19 cellular contexts compared by ENCODE assay signal in genomic region chr6:106247733-106248132, GRCh38.
DNase-seq lines count a peak whose midpoint lies in the region; ATAC-seq and TF ChIP-seq lines count a peak whose summit lies in the region.
"Had no signal": no experiment of that assay in that cellular context is flagged by ENCODE, and none has a peak within 500 bp of the region (broad histone marks: within the 10 kb centered on the region; RNA-seq: fewer than 3 reads in every experiment).

No MANE protein-coding gene starts in this region.

- peak overlapping the region; percentile 36 for H3K4me2 ChIP-seq in osteoblast (ENCODE audit: insufficient read depth, low read length)

- no peaks in the 10 kb centered on the region for H3K4me1 Mint-ChIP-seq in activated naive CD4-positive, alpha-beta T cell treated with anti-CD3 and anti-CD28 coated beads, Interleukin-2, amount 10 ng/mL, durations not matched to agents 7 days and 5 days

- CTCF ChIA-PET in activated naive CD4-positive, alpha-beta T cell treated with anti-CD3 and anti-CD28 coated beads, Interleukin-2, amount 10 ng/mL, durations not matched to agents 7 days and 5 days (lab: Charles Lee) = no interaction called here

- DNase-seq in activated naive CD4-positive, alpha-beta T cell treated with anti-CD3 and anti-CD28 coated beads, Interleukin-2, amount 50 U/mL, for 72 hours (ENCODE audit: low spot score in 2 of 2) = no peak
- no peak for DNase-seq in activated naive CD4-positive, alpha-beta T cell treated with anti-CD3 and anti-CD28 coated beads, Interleukin-2, amount 10 ng/mL, durations not matched to agents 7 days and 5 days
- no peak for DNase-seq in osteoblast (ENCODE audit: insufficient read length, low spot score, missing footprints)
- DNase-seq in dermis blood vessel endothelial cell = no peak
- DNase-seq in NCI-H526 (lab: John Stamatoyannopoulos, UW) = no peak
- DNase-seq: erythroblast; kidney; midbrain; NCI-H1048; NCI-H82; nucleus accumbens; RPMI8226; stimulated activated CD4-positive, alpha-beta T cell treated with anti-CD3 and anti-CD28 coated beads, Interleukin-4, amount 100 ng/mL, for 1 hour; trophoblast cell had no signal

- no peaks in the 10 kb centered on the region for H3K9me3 ChIP-seq in osteoblast (ENCODE audit: low read depth, low read length)

- no peaks in the 10 kb centered on the region for H3K9me3 Mint-ChIP-seq in activated naive CD4-positive, alpha-beta T cell treated with anti-CD3 and anti-CD28 coated beads, Interleukin-2, amount 50 U/mL, for 72 hours
- H3K9me3 Mint-ChIP-seq in activated naive CD4-positive, alpha-beta T cell treated with anti-CD3 and anti-CD28 coated beads, Interleukin-2, amount 10 ng/mL, durations not matched to agents 7 days and 5 days = no peaks in the 10 kb centered on the region

- H3K36me3 ChIP-seq in osteoblast (ENCODE audit: insufficient read depth, low read length) = no peaks in the 10 kb centered on the region

- no peaks in the 10 kb centered on the region for H3K27me3 ChIP-seq in osteoblast (ENCODE audit: insufficient read depth, low read length)

- H3K27ac ChIP-seq in osteoblast (ENCODE audit: low read depth, low read length) = peak overlapping the region; percentile 52
- H3K27ac ChIP-seq: coronary artery had no signal

- peaks cover 22% of the 10 kb centered on the region for H3K4me1 ChIP-seq in osteoblast (ENCODE audit: insufficient read depth, low read length)

- H3K36me3 Mint-ChIP-seq in activated naive CD4-positive, alpha-beta T cell treated with anti-CD3 and anti-CD28 coated beads, Interleukin-2, amount 50 U/mL, for 72 hours = peaks cover 5 to 34% of the 10 kb centered on the region in 2 donors
- peaks cover 32% of the 10 kb centered on the region for H3K36me3 Mint-ChIP-seq in activated naive CD4-positive, alpha-beta T cell treated with anti-CD3 and anti-CD28 coated beads, Interleukin-2, amount 10 ng/mL, durations not matched to agents 7 days and 5 days

- H3K79me2 ChIP-seq in osteoblast (ENCODE audit: insufficient read depth, low read length) = peaks cover 17% of the 10 kb centered on the region

- ATAC-seq in activated naive CD4-positive, alpha-beta T cell treated with anti-CD3 and anti-CD28 coated beads, Interleukin-2, amount 50 U/mL, for 72 hours = peak; percentile 41 to 90
- ATAC-seq in GM21576 (IDR thresholded peaks at IDR 0.05; ENCODE audit: unreplicated experiment) = peak; percentile 29
- peak; percentile 31 for ATAC-seq in HG03457 (IDR thresholded peaks at IDR 0.05; ENCODE audit: unreplicated experiment)
- no peak for ATAC-seq in HG03025 (IDR thresholded peaks at IDR 0.05; ENCODE audit: low FRiP score, unreplicated experiment)
- ATAC-seq: sciatic nerve had no signal

- no peak for TF ChIP-seq CTCF in osteoblast (IDR thresholded peaks at IDR 0.05; ENCODE audit: extremely low read depth, low read depth, low read length)

- H4K20me1 ChIP-seq in osteoblast (ENCODE audit: insufficient read depth, low read length) = no peaks in the 10 kb centered on the region

- no peak overlapping the region for H2AFZ ChIP-seq in osteoblast (ENCODE audit: low read length)

- peak overlapping the region in 1 of 2 donors; percentile 79 for H3K27ac Mint-ChIP-seq in activated naive CD4-positive, alpha-beta T cell treated with anti-CD3 and anti-CD28 coated beads, Interleukin-2, amount 50 U/mL, for 72 hours
- no peak overlapping the region for H3K27ac Mint-ChIP-seq in activated naive CD4-positive, alpha-beta T cell treated with anti-CD3 and anti-CD28 coated beads, Interleukin-2, amount 10 ng/mL, durations not matched to agents 7 days and 5 days

- no peaks in the 10 kb centered on the region for H3K27me3 Mint-ChIP-seq in activated naive CD4-positive, alpha-beta T cell treated with anti-CD3 and anti-CD28 coated beads, Interleukin-2, amount 10 ng/mL, durations not matched to agents 7 days and 5 days

- H3K4me3 Mint-ChIP-seq in activated naive CD4-positive, alpha-beta T cell treated with anti-CD3 and anti-CD28 coated beads, Interleukin-2, amount 10 ng/mL, durations not matched to agents 7 days and 5 days = no peak overlapping the region

- H3K4me3 ChIP-seq in osteoblast (ENCODE audit: insufficient read depth, low read length) = no peak overlapping the region
- H3K4me3 ChIP-seq: coronary artery had no signal
